In the genomic region with DNA sequence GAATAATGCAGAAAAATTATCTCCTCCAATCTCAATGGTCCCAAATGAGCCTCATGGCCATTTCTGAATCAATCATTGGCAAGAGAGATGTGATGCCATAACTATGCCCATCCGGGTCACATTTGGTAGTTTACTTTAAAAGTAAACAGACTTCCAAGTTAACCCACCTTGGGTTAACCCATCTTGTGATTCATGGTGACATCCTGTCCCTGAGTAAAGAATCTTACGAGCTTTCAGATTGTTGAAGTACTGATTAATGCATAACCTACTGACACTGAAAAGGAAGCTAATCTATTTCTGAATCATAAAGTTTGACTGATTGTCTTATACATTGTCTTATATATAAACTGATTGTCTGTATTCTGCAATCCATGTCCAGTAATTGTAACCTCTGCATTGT, we compare ENCODE assay signal across 35 cellular contexts.
"Had no signal": no experiment of that assay in that cellular context is flagged by ENCODE, and none has a peak within 500 bp of the region (broad histone marks: within the 10 kb centered on the region; RNA-seq: fewer than 3 reads in every experiment).

No MANE protein-coding gene starts in this region.

- H3K27me3 ChIP-seq: brain microvascular endothelial cell, cardiac muscle cell, MG63 had no signal

- DNase-seq: activated CD4-positive, alpha-beta T cell treated with anti-CD3 and anti-CD28 coated beads for 1 hour; activated CD4-positive, alpha-beta T cell treated with anti-CD3 and anti-CD28 coated beads for 48 hours; activated CD4-positive, alpha-beta T cell treated with anti-CD3 and anti-CD28 coated beads, Interleukin-2, amount 50 U/mL, for 4 hours; activated CD4-positive, CD25-positive, alpha-beta regulatory T cell; activated CD8-positive, alpha-beta T cell treated with anti-CD3 and anti-CD28 coated beads for 36 hours; activated effector memory CD4-positive, alpha-beta T cell treated with anti-CD3 and anti-CD28 coated beads, Interleukin-2, amount 50 U/mL, for 16 hours; activated naive CD4-positive, alpha-beta T cell; activated naive CD4-positive, alpha-beta T cell treated with anti-CD3 and anti-CD28 coated beads, Interleukin-2, amount 50 U/mL, for 16 hours; activated naive CD8-positive, alpha-beta T cell treated with anti-CD3 and anti-CD28 coated beads for 36 hours; activated T-cell treated with anti-CD3 and anti-CD28 coated beads, Interleukin-2, amount 50 U/mL, for 1 hour; activated T-cell treated with anti-CD3 and anti-CD28 coated beads, Interleukin-2, amount 50 U/mL, for 72 hours; amniotic stem cell; aorta; brain microvascular endothelial cell; Kasumi-1; MG63; NCI-H1048; NCI-H1105 treated with DMSO at 0.1 percent for 48 hours; NCI-H1436; NCI-H1694; NCI-H1930; NCI-H2081 treated with DMSO at 0.1 percent for 48 hours; NCI-H345; NCI-H524 treated with DMSO at 0.1 percent for 48 hours; NCI-H748 treated with DMSO at 0.1 percent for 48 hours; NK-92 treated with Interleukin-12 subunit alpha and Interleukin-12 subunit beta, amount 100 ng/mL, for 24 hours; PC-9; Right ventricle myocardium superior; SW 1271; T-helper 1 cell; T-helper 2 cell; T-helper 9 cell; WERI-Rb-1 had no signal

- H3K36me3 ChIP-seq: brain microvascular endothelial cell, cardiac muscle cell, MG63, WERI-Rb-1 had no signal

- ATAC-seq: activated CD8-positive, alpha-beta T cell treated with anti-CD3 and anti-CD28 coated beads for 36 hours; activated T-cell treated with anti-CD3 and anti-CD28 coated beads, Interleukin-2, amount 50 U/mL, for 72 hours; activated T-helper 17 cell treated with anti-CD3 and anti-CD28 coated beads, Interleukin-2, amount 50 U/mL, for 72 hours had no signal

- H3K4me3 ChIP-seq: cardiac muscle cell, MG63, PC-9 had no signal
